9 cellular contexts compared by ENCODE assay signal in the genomic region with DNA sequence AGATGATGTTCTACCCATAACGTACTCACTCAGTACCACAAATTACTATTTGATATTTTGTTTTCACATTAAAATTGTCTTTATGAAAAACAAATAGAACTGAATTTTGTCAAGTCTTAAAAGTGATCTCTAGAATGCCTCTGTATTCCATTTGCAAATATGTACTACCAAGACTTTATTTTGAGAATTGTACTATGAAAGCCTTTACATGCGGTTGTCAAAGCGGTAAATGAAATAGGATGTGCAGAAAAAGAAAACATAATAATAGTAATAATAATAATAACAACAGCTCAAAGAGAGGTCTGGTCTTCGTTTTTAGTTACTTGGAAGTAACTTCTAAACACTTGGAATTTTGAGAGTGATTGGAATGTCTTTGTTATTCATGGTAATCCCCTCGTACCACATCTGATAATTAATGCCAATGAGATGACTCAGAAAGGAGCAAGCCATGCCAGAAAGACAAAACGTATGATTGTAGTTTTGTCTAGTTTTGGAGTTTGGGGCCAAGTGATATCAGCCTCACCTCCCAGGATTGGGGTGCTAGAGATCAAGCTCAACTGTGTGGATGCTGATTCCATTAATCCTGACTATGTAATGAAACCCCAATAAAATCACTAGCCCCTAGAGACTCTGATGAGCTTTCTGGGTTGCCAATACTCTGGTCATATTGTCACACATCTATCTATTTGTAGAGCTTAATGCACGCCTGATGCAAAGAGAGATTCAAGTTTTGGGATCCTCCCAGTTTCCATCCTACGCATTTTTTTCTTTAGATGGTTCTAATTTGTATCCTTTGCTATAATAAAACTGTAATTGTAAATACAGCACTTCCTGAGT. TPM values are rescaled to one million over a fixed set of nuclear protein-coding genes. Genes with fewer than 3 reads are reported as not detected.
A peak's percentile ranks its signal among the peaks of the same experiment; 100 is the strongest.
DNase-seq lines count a peak whose midpoint lies in the region; ATAC-seq and TF ChIP-seq lines count a peak whose summit lies in the region.
"Had no signal": no experiment of that assay in that cellular context is flagged by ENCODE, and none has a peak within 500 bp of the region (broad histone marks: within the 10 kb centered on the region; RNA-seq: fewer than 3 reads in every experiment).

No MANE protein-coding gene starts in this region.

- peak overlapping the region; percentile 21 for H3K4me3 ChIP-seq in iPS-18a (ENCODE audit: low read length)

- H3K9me3 ChIP-seq in iPS-18a (ENCODE audit: control insufficient read depth, low read depth, low read length) = peaks cover 2% of the 10 kb centered on the region

- no peak overlapping the region for H3K9ac ChIP-seq in iPS-18a (ENCODE audit: low read length)

- no peaks in the 10 kb centered on the region for H3K36me3 ChIP-seq in iPS-18a (ENCODE audit: control insufficient read depth, low read depth, low read length)

- H3K4me1 ChIP-seq in iPS-18a (ENCODE audit: control insufficient read depth, low read depth, low read length) = peaks cover 14% of the 10 kb centered on the region

- TF ChIP-seq CTCF in omental fat pad (IDR thresholded peaks at IDR 0.05) = no peak

- H3K27me3 ChIP-seq in iPS-18a (ENCODE audit: control insufficient read depth, insufficient read depth, low read length) = no peaks in the 10 kb centered on the region

- ATAC-seq in GM18858 (IDR thresholded peaks at IDR 0.05; ENCODE audit: unreplicated experiment) (peak; percentile 13), HG02588 (IDR thresholded peaks at IDR 0.05; ENCODE audit: unreplicated experiment) (peak; percentile 33), HG03571 (IDR thresholded peaks at IDR 0.05; ENCODE audit: unreplicated experiment) (peak; percentile 22), omental fat pad (ENCODE audit: low FRiP score) (no peak)

- H3K27ac ChIP-seq in iPS-18a (ENCODE audit: low read length) = no peak overlapping the region

- DNase-seq in GM19238 (ENCODE audit: insufficient read length, low spot score) (no peak), dermis blood vessel endothelial cell (no peak), omental fat pad (ENCODE audit: low spot score) (no peak)
- no peak for DNase-seq in stimulated activated CD4-positive, alpha-beta T cell treated with anti-CD3 and anti-CD28 coated beads, Interleukin-4, amount 100 ng/mL, for 1 hour
- DNase-seq: midbrain had no signal

RNA-seq across cellular contexts. Expression of gene CTSO, which starts 20.2 kb away (rescaled TPM):
- total RNA-seq in dermis blood vessel endothelial cell (9.3 and 10.7 TPM in 2 replicates), omental fat pad (10 to 100 TPM; 15.3 to 47.1 (median 20.9) TPM)
